ENCODE assay signal across 26 cellular contexts in genomic region chr6:129705212-129705611, GRCh38.
"Had no signal": no experiment of that assay in that cellular context is flagged by ENCODE, and none has a peak within 500 bp of the region (broad histone marks: within the 10 kb centered on the region; RNA-seq: fewer than 3 reads in every experiment).

No MANE protein-coding gene starts in this region.

- DNase-seq: activated CD4-positive, alpha-beta T cell treated with anti-CD3 and anti-CD28 coated beads for 36 hours; activated CD4-positive, alpha-beta T cell treated with anti-CD3 and anti-CD28 coated beads, Interleukin-2, amount 50 U/mL, for 4 hours; activated CD4-positive, CD25-positive, alpha-beta regulatory T cell; activated naive CD4-positive, alpha-beta T cell; activated T-cell treated with anti-CD3 and anti-CD28 coated beads for 4 hours; activated T-cell treated with anti-CD3 and anti-CD28 coated beads, Interleukin-2, amount 50 U/mL, for 72 hours; central memory CD4-positive, alpha-beta T cell; islet precursor cell; left ventricle myocardium inferior; mucosa of descending colon; small intestine; stimulated activated CD4-positive, alpha-beta T cell treated with anti-CD3 and anti-CD28 coated beads, Interleukin-4, amount 100 ng/mL, for 24 hours; stimulated activated naive B cell treated with anti-CD40 and anti-IgM and Interleukin-4, amounts not matched to agents 10 μg/mL and 1 μg/mL and 100 μg/mL, for 72 hours; stomach; T-helper 2 cell; thyroid gland; upper lobe of left lung had no signal

- FAIRE-seq: small intestine had no signal

- H3K4me3 Mint-ChIP-seq: activated CD4-positive, alpha-beta T cell treated with anti-CD3 and anti-CD28 coated beads for 36 hours; activated T-cell treated with anti-CD3 and anti-CD28 coated beads, Interleukin-2, amount 50 U/mL, for 72 hours; nephron; stimulated activated naive B cell treated with anti-CD40 and anti-IgM and Interleukin-4, amounts not matched to agents 10 μg/mL and 1 μg/mL and 100 μg/mL, for 72 hours had no signal

- H3K4me2 ChIP-seq: hepatocyte had no signal

- ATAC-seq: activated CD4-positive, alpha-beta T cell treated with anti-CD3 and anti-CD28 coated beads for 36 hours; activated naive CD4-positive, alpha-beta T cell treated with anti-CD3 and anti-CD28 coated beads, Interleukin-2, amount 50 U/mL, for 72 hours; activated T-cell treated with anti-CD3 and anti-CD28 coated beads, Interleukin-2, amount 50 U/mL, for 72 hours; gastroesophageal sphincter; mucosa of descending colon; sciatic nerve; stimulated activated naive B cell treated with anti-CD40 and anti-IgM and Interleukin-4, amounts not matched to agents 10 μg/mL and 1 μg/mL and 100 μg/mL, for 72 hours had no signal

- H2AFZ ChIP-seq: hepatocyte had no signal

- H3K27me3 ChIP-seq: breast epithelium, gastroesophageal sphincter, hepatocyte, stomach, thyroid gland, upper lobe of left lung, vagina had no signal

- H3K27ac Mint-ChIP-seq: activated CD4-positive, alpha-beta T cell treated with anti-CD3 and anti-CD28 coated beads for 36 hours; activated naive CD4-positive, alpha-beta T cell treated with anti-CD3 and anti-CD28 coated beads, Interleukin-2, amount 50 U/mL, for 72 hours; activated T-cell treated with anti-CD3 and anti-CD28 coated beads, Interleukin-2, amount 50 U/mL, for 72 hours; progenitor cell of endocrine pancreas; stimulated activated naive B cell treated with anti-CD40 and anti-IgM and Interleukin-4, amounts not matched to agents 10 μg/mL and 1 μg/mL and 100 μg/mL, for 72 hours had no signal

- H3K4me3 ChIP-seq: breast epithelium, gastroesophageal sphincter, hepatocyte, left ventricle myocardium inferior, lung, mucosa of descending colon, stomach, thyroid gland, vagina had no signal

- H3K27ac ChIP-seq: breast epithelium, gastroesophageal sphincter, hepatocyte, left ventricle myocardium inferior, stomach, thyroid gland, vagina had no signal

- H3K9me3 ChIP-seq: breast epithelium, gastroesophageal sphincter, left ventricle myocardium inferior, mucosa of descending colon, stomach, thyroid gland, upper lobe of left lung, vagina had no signal

- H3K9me3 Mint-ChIP-seq: activated naive CD4-positive, alpha-beta T cell treated with anti-CD3 and anti-CD28 coated beads, Interleukin-2, amount 50 U/mL, for 72 hours; activated T-cell treated with anti-CD3 and anti-CD28 coated beads, Interleukin-2, amount 50 U/mL, for 72 hours; nephron; stimulated activated naive B cell treated with anti-CD40 and anti-IgM and Interleukin-4, amounts not matched to agents 10 μg/mL and 1 μg/mL and 100 μg/mL, for 72 hours had no signal

- H3K27me3 Mint-ChIP-seq: activated CD4-positive, alpha-beta T cell treated with anti-CD3 and anti-CD28 coated beads for 36 hours; progenitor cell of endocrine pancreas; stimulated activated naive B cell treated with anti-CD40 and anti-IgM and Interleukin-4, amounts not matched to agents 10 μg/mL and 1 μg/mL and 100 μg/mL, for 72 hours had no signal

- H3K36me3 ChIP-seq: breast epithelium, gastroesophageal sphincter, left ventricle myocardium inferior, stomach, thyroid gland, vagina had no signal
